5 cellular contexts compared by ENCODE assay signal in genomic region chr6:89618026-89618425, GRCh38.
"Had no signal": no experiment of that assay in that cellular context is flagged by ENCODE, and none has a peak within 500 bp of the region (broad histone marks: within the 10 kb centered on the region; RNA-seq: fewer than 3 reads in every experiment).

No MANE protein-coding gene starts in this region.

- H3K4me3 ChIP-seq: GM23248, K562 had no signal

- H3K4me3 Mint-ChIP-seq: H9 had no signal

- DNase-seq: GM23248, H9, HCEC 1CT, IMR-90 had no signal

- ATAC-seq: K562 had no signal

- H3K27ac ChIP-seq: GM23248 had no signal

- H3K27ac Mint-ChIP-seq: H9 had no signal

- H3K9me3 Mint-ChIP-seq: H9 had no signal
